In the genomic region with DNA sequence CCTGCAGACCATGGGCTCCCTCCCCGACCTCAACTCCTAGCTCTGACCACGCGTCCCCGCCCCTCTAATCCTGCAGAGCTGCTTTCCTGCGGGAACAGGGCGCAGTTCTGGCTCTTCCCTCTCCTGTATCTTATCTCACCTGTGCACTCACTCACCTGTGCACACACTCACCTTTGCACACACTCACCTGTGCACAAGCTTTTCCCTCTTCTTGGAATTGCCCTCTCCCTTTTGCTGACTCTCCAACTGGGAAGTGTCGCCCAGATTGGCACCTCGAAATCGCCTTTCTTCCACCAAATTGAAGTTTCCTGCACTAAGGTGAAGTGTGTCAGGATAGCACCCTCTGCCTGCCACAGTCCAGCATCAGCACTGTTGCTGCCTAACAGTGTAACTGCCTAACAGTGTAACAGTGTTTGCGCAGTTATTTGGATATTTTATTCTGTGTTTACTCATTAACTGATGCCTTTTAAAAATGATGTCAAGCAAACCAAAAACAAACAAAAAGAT, we compare ENCODE assay signal across 8 cellular contexts. TPM values are rescaled to one million over a fixed set of nuclear protein-coding genes. Genes with fewer than 3 reads are reported as not detected.
DNase-seq lines count a peak whose midpoint lies in the region; ATAC-seq and FAIRE-seq lines count a peak whose summit lies in the region.

No MANE protein-coding gene starts in this region.

- H3K36me3 ChIP-seq in NT2/D1 (ENCODE audit: insufficient read depth, insufficient read length, low read length) (no peaks in the 10 kb centered on the region), iPS-20b (ENCODE audit: insufficient read depth, low read depth, low read length) (no peaks in the 10 kb centered on the region), small intestine (ENCODE audit: control insufficient read depth in 2 of 2, insufficient read depth in 2 of 2, low read length in 2 of 2) (peaks cover 0 to 3% of the 10 kb centered on the region in 2 donors)

- peak; percentile 60 for DNase-seq in Caki2 (ENCODE audit: low read depth)
- DNase-seq in GM19239 (ENCODE audit: insufficient read length, low spot score) = no peak
- peak; percentile 36 for DNase-seq in NT2/D1 (ENCODE audit: low read depth, low spot score)
- peak; percentile 42 for DNase-seq in amniotic epithelial cell (ENCODE audit: low read depth)
- peak; percentile 83 for DNase-seq in small intestine
- DNase-seq in RCC 7860 (ENCODE audit: low spot score) = no peak

- 2 to 7% (median 3%) methylated on average over 10 of the region's 10 CpGs for WGBS in small intestine, 3 donors

- H3K9me3 ChIP-seq in NT2/D1 (ENCODE audit: insufficient read depth, low read length) = 0 out of 2 replicates have a peak, but pooled peaks cover 6% of the 10 kb centered on the region
- no peaks in the 10 kb centered on the region for H3K9me3 ChIP-seq in iPS-20b (ENCODE audit: insufficient read depth, low read depth, low read length)
- H3K9me3 ChIP-seq in small intestine (ENCODE audit: control insufficient read depth, low read depth) = no peaks in the 10 kb centered on the region

- H3K27ac ChIP-seq in iPS-20b (ENCODE audit: low read length) = no peak overlapping the region
- peak overlapping the region; percentile 75 to 87 for H3K27ac ChIP-seq in small intestine (ENCODE audit: low read depth in 1 of 2, low read length in 1 of 2)

- H3K27me3 ChIP-seq in NT2/D1 (ENCODE audit: insufficient read depth, insufficient read length) = peaks cover 29% of the 10 kb centered on the region
- H3K27me3 ChIP-seq in iPS-20b (ENCODE audit: insufficient read depth, low read length) = peaks cover 54% of the 10 kb centered on the region
- no peaks in the 10 kb centered on the region for H3K27me3 ChIP-seq in small intestine (ENCODE audit: control insufficient read depth in 2 of 2, insufficient read depth in 2 of 2, low read length in 2 of 2)

- H3K4me1 ChIP-seq in NT2/D1 (ENCODE audit: insufficient read depth, insufficient read length) = peaks cover 2% of the 10 kb centered on the region
- no peaks in the 10 kb centered on the region for H3K4me1 ChIP-seq in iPS-20b (ENCODE audit: insufficient read depth, low read length)
- peaks cover 2 to 3% of the 10 kb centered on the region in 2 donors for H3K4me1 ChIP-seq in small intestine (ENCODE audit: control insufficient read depth in 2 of 2, insufficient read depth in 1 of 2, low read depth in 1 of 2, low read length in 1 of 2)

- FAIRE-seq in GM19239 (lab: Jason Lieb, UNC) (peak; percentile 91), small intestine (lab: Jason Lieb, UNC) (no peak), RCC 7860 (lab: Jason Lieb, UNC) (no peak)

- in situ Hi-C loops in Caki2 (cut with HindIII; ENCODE audit: low pct_unique_long_range_greater_than_20kb, low sequenced_read_pairs) = no loop called here

- H3K9ac ChIP-seq in NT2/D1 (ENCODE audit: insufficient read length, low read depth) (peak overlapping the region; percentile 74), iPS-20b (ENCODE audit: low read depth, low read length) (no peak overlapping the region; the same call in 1 of the 2 replicates)

- H3K4me3 ChIP-seq in NT2/D1 (ENCODE audit: insufficient read length, low read depth) = peak overlapping the region; percentile 57
- peak overlapping the region; percentile 59 for H3K4me3 ChIP-seq in iPS-20b (ENCODE audit: low read length)
- peak overlapping the region; percentile 68 to 78 for H3K4me3 ChIP-seq in small intestine (ENCODE audit: low read depth in 1 of 2, low read length in 2 of 2)

- peak; percentile 34 for ATAC-seq in HG03457 (IDR thresholded peaks at IDR 0.05; ENCODE audit: unreplicated experiment)

RNA-seq across cellular contexts. Expression of a gene that starts 0.6 kb away (rescaled TPM):
- 4.2 and 10.7 TPM in 2 replicates for total RNA-seq in Caki2 (2014; rRNA removed; shearing (Covaris generic); ENCODE audit: low replicate concordance)
- 10 to 100 TPM in 1 of 3 donors, 1 to 10 TPM in 2; 5.5 to 11.0 (median 9.5) TPM for polyA plus RNA-seq in small intestine

RNA-seq across cellular contexts. Expression of a gene that starts 11.3 kb away (rescaled TPM):
- total RNA-seq in Caki2 (2014; rRNA removed; shearing (Covaris generic); ENCODE audit: low replicate concordance) = 0.75 and 7.7 TPM in 2 replicates
- 1 to 10 TPM in 2 of 3 donors, under 1 TPM in 1; 0.81 to 2.6 (median 1.1) TPM for polyA plus RNA-seq in small intestine

RNA-seq across cellular contexts. Expression of a gene that starts 50.9 kb away (rescaled TPM):
- 5.0 and 19.5 TPM in 2 replicates for total RNA-seq in Caki2 (2014; rRNA removed; shearing (Covaris generic); ENCODE audit: low replicate concordance)
- 1 to 10 TPM; 1.4 to 3.7 (median 1.6) TPM for polyA plus RNA-seq in small intestine

Comparison
In these comparisons a context has a peak if more than half of its experiments do, and no peak if none do; other contexts are left out.
1. DNase-seq: peak in Caki2 (single experiment), NT2/D1 (single experiment), amniotic epithelial cell (single experiment) and small intestine (single experiment); none in GM19239 (single experiment) and RCC 7860 (single experiment).
2. Peak in every context shown above with its lines, with median percentiles within 50 percentile points of each other: H3K4me3 ChIP-seq.